20 cellular contexts compared by ENCODE assay signal in the genomic region with DNA sequence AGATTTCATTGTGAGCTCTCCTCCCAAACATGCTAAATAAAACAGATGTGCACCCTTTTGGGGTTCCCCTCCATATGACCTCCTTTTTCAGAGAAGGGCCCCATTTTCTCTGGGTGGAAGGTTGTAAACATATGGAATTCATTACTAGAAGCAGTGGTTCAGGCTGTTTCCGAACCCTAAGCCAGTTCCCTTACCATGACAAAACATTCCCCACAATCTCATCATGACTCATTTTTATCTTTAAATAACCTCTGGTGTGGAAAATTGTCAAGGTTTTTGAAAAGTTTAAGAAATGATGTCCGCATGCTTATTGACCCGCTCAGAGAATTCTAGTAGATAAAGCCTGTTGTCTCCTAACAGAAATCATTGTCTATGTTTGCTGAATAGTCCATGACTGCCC.
DNase-seq lines count a peak whose midpoint lies in the region; ATAC-seq and TF ChIP-seq lines count a peak whose summit lies in the region.
"Had no signal": no experiment of that assay in that cellular context is flagged by ENCODE, and none has a peak within 500 bp of the region (broad histone marks: within the 10 kb centered on the region; RNA-seq: fewer than 3 reads in every experiment).

No MANE protein-coding gene starts in this region.

- TF ChIP-seq EP300 in SK-N-SH (IDR thresholded peaks at IDR 0.05; ENCODE audit: borderline replicate concordance in 1 of 2, low read depth in 1 of 2, low read length in 1 of 2) = peak in 1 of 2 experiments; percentile 74; a peak in 1 of 4 replicates

- intact Hi-C loops in naive thymus-derived CD4-positive, alpha-beta T cell (cut with micrococcal nuclease) = no loop called here

- no peak for TF ChIP-seq RAD21 in SK-N-SH (IDR thresholded peaks at IDR 0.05; ENCODE audit: low read length)

- H3K36me3 ChIP-seq in SK-N-SH (replicated peaks in 1 of 2; ENCODE audit: control insufficient read depth in 1 of 2, insufficient read depth in 2 of 2, low read length in 1 of 2) = no peaks in the 10 kb centered on the region
- no peaks in the 10 kb centered on the region for H3K36me3 ChIP-seq in naive thymus-derived CD4-positive, alpha-beta T cell (ENCODE audit: control insufficient read depth in 2 of 3, insufficient read depth in 3 of 3, low read length in 3 of 3)
- H3K36me3 ChIP-seq: adrenal gland, lower lobe of right lung, right lobe of liver had no signal

- no peaks in the 10 kb centered on the region for H4K20me1 ChIP-seq in SK-N-SH (ENCODE audit: insufficient read depth)

- H3K4me1 Mint-ChIP-seq in naive thymus-derived CD4-positive, alpha-beta T cell = no peaks in the 10 kb centered on the region

- POLR2A ChIA-PET in SK-N-SH (lab: Yijun Ruan, JAX) = no interaction called here
- POLR2A ChIA-PET in naive thymus-derived CD4-positive, alpha-beta T cell (lab: Charles Lee) = no interaction called here

- H3K4me3 ChIP-seq in SK-N-SH (ENCODE audit: low read depth in 2 of 2, low read length in 1 of 2) (no peak overlapping the region), fibroblast of pulmonary artery (replicated peaks; ENCODE audit: low read depth, low read length) (no peak overlapping the region), skeletal muscle cell (ENCODE audit: low read depth, low read length) (no peak overlapping the region)
- no peak overlapping the region for H3K4me3 ChIP-seq in naive thymus-derived CD4-positive, alpha-beta T cell (ENCODE audit: low read length)
- H3K4me3 ChIP-seq: adrenal gland, GM12878, lower lobe of right lung, right lobe of liver had no signal

- no peaks in the 10 kb centered on the region for H3F3A ChIP-seq in SK-N-SH (replicated peaks; ENCODE audit: insufficient read depth)

- H3K9me3 Mint-ChIP-seq in naive thymus-derived CD4-positive, alpha-beta T cell = peaks cover 0 to 5% (median 0%) of the 10 kb centered on the region in 11 donors
- H3K9me3 Mint-ChIP-seq: activated CD8-positive, alpha-beta T cell treated with anti-CD3 and anti-CD28 coated beads for 36 hours had no signal

- H3K27ac ChIP-seq in SK-N-SH (ENCODE audit: low read depth in 2 of 2, low read length in 1 of 2) = peak overlapping the region in 1 of 2 experiments; percentile 32; a peak in 1 of 4 replicates
- no peak overlapping the region for H3K27ac ChIP-seq in naive thymus-derived CD4-positive, alpha-beta T cell (ENCODE audit: low read depth, low read length)
- H3K27ac ChIP-seq: lower lobe of right lung, right lobe of liver, VCaP had no signal

- peaks cover 0 to 5% (median 3%) of the 10 kb centered on the region in 5 donors for H3K27me3 Mint-ChIP-seq in naive thymus-derived CD4-positive, alpha-beta T cell
- H3K27me3 Mint-ChIP-seq: activated CD8-positive, alpha-beta T cell treated with anti-CD3 and anti-CD28 coated beads for 36 hours had no signal

- DNase-seq in EH (ENCODE audit: low read depth) (peak; percentile 90), SK-N-SH (no peak), fibroblast of pulmonary artery (ENCODE audit: low read depth) (peak; percentile 74), skeletal muscle cell (ENCODE audit: low read depth) (peak; percentile 49), DMS53 treated with DMSO at 0.1 percent for 48 hours (lab: John Stamatoyannopoulos, UW; ENCODE audit: unreplicated experiment) (no peak), NCI-H2196 (lab: John Stamatoyannopoulos, UW; ENCODE audit: unreplicated experiment) (no peak)
- DNase-seq in naive thymus-derived CD4-positive, alpha-beta T cell = no peak
- DNase-seq: activated CD8-positive, alpha-beta T cell treated with anti-CD3 and anti-CD28 coated beads for 36 hours; CD4-positive, alpha-beta T cell; DND-41; foreskin melanocyte; MV-4-11; NCI-H2107; right lobe of liver; stimulated activated CD4-positive, alpha-beta T cell treated with anti-CD3 and anti-CD28 coated beads, Interleukin-4, amount 100 ng/mL, for 24 hours had no signal

- H3K27me3 ChIP-seq in SK-N-SH (ENCODE audit: insufficient read depth) = no peaks in the 10 kb centered on the region
- H3K27me3 ChIP-seq in naive thymus-derived CD4-positive, alpha-beta T cell (ENCODE audit: control insufficient read depth in 2 of 2, insufficient read depth in 2 of 2, low read length in 2 of 2) = no peaks in the 10 kb centered on the region
- H3K27me3 ChIP-seq: adrenal gland, right lobe of liver had no signal

- CTCF ChIA-PET in SK-N-SH (lab: Yijun Ruan, JAX) = no interaction called here
- CTCF ChIA-PET in naive thymus-derived CD4-positive, alpha-beta T cell (lab: Charles Lee) = no interaction called here

- no peak overlapping the region for H3K9ac ChIP-seq in SK-N-SH

- TF ChIP-seq CTCF in SK-N-SH (IDR thresholded peaks at IDR 0.05) (no peak), fibroblast of pulmonary artery (IDR thresholded peaks at IDR 0.05; ENCODE audit: low read length, missing control alignments) (no peak)

- H3K4me1 ChIP-seq in SK-N-SH (ENCODE audit: control insufficient read depth in 1 of 2, insufficient read depth in 2 of 2, low read depth in 1 of 2, low read length in 1 of 2) = no peaks in the 10 kb centered on the region
- H3K4me1 ChIP-seq in naive thymus-derived CD4-positive, alpha-beta T cell (ENCODE audit: control insufficient read depth in 2 of 2, insufficient read depth in 2 of 2, low read length in 2 of 2) = no peaks in the 10 kb centered on the region

- H3K36me3 Mint-ChIP-seq in naive thymus-derived CD4-positive, alpha-beta T cell = peaks cover 0 to 5% (median 0%) of the 10 kb centered on the region in 5 donors

- no peaks in the 10 kb centered on the region for H3K9me3 ChIP-seq in SK-N-SH
- H3K9me3 ChIP-seq in naive thymus-derived CD4-positive, alpha-beta T cell (ENCODE audit: control insufficient read depth in 2 of 3, low read length in 3 of 3) = no peaks in the 10 kb centered on the region
- H3K9me3 ChIP-seq: adrenal gland, lower lobe of right lung, right lobe of liver had no signal

- no peaks in the 10 kb centered on the region for H3K9me2 ChIP-seq in SK-N-SH

- ATAC-seq in naive thymus-derived CD4-positive, alpha-beta T cell = no peak
- ATAC-seq in HG03135 (IDR thresholded peaks at IDR 0.05; ENCODE audit: unreplicated experiment) = no peak
- ATAC-seq: activated CD8-positive, alpha-beta T cell treated with anti-CD3 and anti-CD28 coated beads for 36 hours; GM12878 had no signal

- H3K79me2 ChIP-seq in SK-N-SH (ENCODE audit: insufficient read depth) = no peaks in the 10 kb centered on the region

- H3K27ac Mint-ChIP-seq in naive thymus-derived CD4-positive, alpha-beta T cell = no peak overlapping the region
- H3K27ac Mint-ChIP-seq: activated CD8-positive, alpha-beta T cell treated with anti-CD3 and anti-CD28 coated beads for 36 hours; CD4-positive, alpha-beta T cell had no signal

- no peak overlapping the region for H3K4me3 Mint-ChIP-seq in naive thymus-derived CD4-positive, alpha-beta T cell
- H3K4me3 Mint-ChIP-seq: activated CD8-positive, alpha-beta T cell treated with anti-CD3 and anti-CD28 coated beads for 36 hours; CD4-positive, alpha-beta T cell had no signal

- no peak overlapping the region for H3K4me2 ChIP-seq in SK-N-SH

- H2AFZ ChIP-seq in SK-N-SH (ENCODE audit: low read depth) = no peak overlapping the region

- 21% methylated on average over 3 of the region's 3 CpGs for WGBS in SK-N-SH (ENCODE audit: low lambda C conversion rate)

TF ChIP-seq in SK-N-SH, 30 proteins besides CTCF, POLR2A, EP300 and RAD21 (continues in another document):
- TF ChIP-seq TEAD4 (IDR thresholded peaks at IDR 0.05; ENCODE audit: borderline replicate concordance, insufficient read depth) = peak; percentile 55; the same call in 1 of the 2 replicates
- TF ChIP-seq, protein P1, sequence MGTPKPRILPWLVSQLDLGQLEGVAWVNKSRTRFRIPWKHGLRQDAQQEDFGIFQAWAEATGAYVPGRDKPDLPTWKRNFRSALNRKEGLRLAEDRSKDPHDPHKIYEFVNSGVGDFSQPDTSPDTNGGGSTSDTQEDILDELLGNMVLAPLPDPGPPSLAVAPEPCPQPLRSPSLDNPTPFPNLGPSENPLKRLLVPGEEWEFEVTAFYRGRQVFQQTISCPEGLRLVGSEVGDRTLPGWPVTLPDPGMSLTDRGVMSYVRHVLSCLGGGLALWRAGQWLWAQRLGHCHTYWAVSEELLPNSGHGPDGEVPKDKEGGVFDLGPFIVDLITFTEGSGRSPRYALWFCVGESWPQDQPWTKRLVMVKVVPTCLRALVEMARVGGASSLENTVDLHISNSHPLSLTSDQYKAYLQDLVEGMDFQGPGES (IDR thresholded peaks at IDR 0.05; ENCODE audit: low read depth, low read length) = no peak
- TF ChIP-seq, protein P2, sequence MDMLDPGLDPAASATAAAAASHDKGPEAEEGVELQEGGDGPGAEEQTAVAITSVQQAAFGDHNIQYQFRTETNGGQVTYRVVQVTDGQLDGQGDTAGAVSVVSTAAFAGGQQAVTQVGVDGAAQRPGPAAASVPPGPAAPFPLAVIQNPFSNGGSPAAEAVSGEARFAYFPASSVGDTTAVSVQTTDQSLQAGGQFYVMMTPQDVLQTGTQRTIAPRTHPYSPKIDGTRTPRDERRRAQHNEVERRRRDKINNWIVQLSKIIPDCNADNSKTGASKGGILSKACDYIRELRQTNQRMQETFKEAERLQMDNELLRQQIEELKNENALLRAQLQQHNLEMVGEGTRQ (IDR thresholded peaks at IDR 0.05; ENCODE audit: borderline replicate concordance, low read depth, low read length) = no peak
- TF ChIP-seq, protein P3, sequence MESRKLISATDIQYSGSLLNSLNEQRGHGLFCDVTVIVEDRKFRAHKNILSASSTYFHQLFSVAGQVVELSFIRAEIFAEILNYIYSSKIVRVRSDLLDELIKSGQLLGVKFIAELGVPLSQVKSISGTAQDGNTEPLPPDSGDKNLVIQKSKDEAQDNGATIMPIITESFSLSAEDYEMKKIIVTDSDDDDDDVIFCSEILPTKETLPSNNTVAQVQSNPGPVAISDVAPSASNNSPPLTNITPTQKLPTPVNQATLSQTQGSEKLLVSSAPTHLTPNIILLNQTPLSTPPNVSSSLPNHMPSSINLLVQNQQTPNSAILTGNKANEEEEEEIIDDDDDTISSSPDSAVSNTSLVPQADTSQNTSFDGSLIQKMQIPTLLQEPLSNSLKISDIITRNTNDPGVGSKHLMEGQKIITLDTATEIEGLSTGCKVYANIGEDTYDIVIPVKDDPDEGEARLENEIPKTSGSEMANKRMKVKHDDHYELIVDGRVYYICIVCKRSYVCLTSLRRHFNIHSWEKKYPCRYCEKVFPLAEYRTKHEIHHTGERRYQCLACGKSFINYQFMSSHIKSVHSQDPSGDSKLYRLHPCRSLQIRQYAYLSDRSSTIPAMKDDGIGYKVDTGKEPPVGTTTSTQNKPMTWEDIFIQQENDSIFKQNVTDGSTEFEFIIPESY (IDR thresholded peaks at IDR 0.05; ENCODE audit: borderline replicate concordance, low read depth) = no peak
- TF ChIP-seq, protein P4, sequence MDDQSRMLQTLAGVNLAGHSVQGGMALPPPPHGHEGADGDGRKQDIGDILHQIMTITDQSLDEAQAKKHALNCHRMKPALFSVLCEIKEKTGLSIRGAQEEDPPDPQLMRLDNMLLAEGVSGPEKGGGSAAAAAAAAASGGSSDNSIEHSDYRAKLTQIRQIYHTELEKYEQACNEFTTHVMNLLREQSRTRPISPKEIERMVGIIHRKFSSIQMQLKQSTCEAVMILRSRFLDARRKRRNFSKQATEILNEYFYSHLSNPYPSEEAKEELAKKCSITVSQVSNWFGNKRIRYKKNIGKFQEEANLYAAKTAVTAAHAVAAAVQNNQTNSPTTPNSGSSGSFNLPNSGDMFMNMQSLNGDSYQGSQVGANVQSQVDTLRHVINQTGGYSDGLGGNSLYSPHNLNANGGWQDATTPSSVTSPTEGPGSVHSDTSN (IDR thresholded peaks at IDR 0.05) = peak; percentile 49; the same call in 1 of the 2 replicates

Comparison
In these comparisons a context has a peak if more than half of its experiments do, and no peak if none do; other contexts are left out.
1. DNase-seq: peak in EH (single experiment), fibroblast of pulmonary artery (single experiment) and skeletal muscle cell (single experiment); none in SK-N-SH (single experiment), naive thymus-derived CD4-positive, alpha-beta T cell (0 of 9), DMS53 treated with DMSO at 0.1 percent for 48 hours (single experiment) and NCI-H2196 (single experiment).